Comparison of ENCODE assay signal across 8 cellular contexts in the genomic region with DNA sequence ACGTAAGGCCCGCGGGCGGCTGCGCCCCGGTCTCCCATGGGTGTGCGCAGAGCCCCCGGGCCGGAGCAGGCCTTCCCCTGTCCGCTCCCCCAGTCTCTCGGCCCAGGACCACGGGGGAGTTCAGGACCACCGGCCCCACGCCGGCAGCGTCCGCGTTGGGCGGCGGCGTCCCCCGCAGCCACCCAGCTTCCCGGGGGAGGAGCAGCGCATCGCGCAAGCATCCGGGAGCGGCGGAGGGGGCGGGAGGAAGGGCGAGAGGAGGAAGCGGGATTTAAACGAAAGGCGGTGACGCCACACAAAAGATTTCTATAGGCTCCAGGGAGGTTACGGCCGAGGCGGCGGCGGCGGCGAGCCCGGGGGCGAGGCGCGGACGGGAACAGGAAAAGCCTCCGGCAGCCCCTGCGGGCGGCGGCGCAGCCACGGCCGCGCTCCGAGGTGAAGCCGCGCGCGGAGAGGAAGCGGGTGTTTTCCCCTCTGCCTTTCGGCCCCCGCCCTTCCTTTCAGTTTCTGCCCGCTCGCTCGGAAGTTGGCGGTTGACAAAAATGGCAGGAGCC. TPM values are rescaled to one million over a fixed set of nuclear protein-coding genes. Genes with fewer than 3 reads are reported as not detected.
DNase-seq lines count a peak whose midpoint lies in the region; ATAC-seq and TF ChIP-seq lines count a peak whose summit lies in the region.

A gene (plus strand): TSS at position 298 of the 554 bp plus-strand sequence. CDS start 1,349 bp downstream, outside the sequence.

- H3K36me3 Mint-ChIP-seq in activated T-cell treated with anti-CD3 and anti-CD28 coated beads, Interleukin-2, amount 50 U/mL, for 4 hours (ENCODE audit: insufficient read depth): peaks cover 13% of the 10 kb centered on the region

- peak; percentile 51 for ATAC-seq in GM21717 (IDR thresholded peaks at IDR 0.05; ENCODE audit: unreplicated experiment)
- ATAC-seq in activated T-cell treated with anti-CD3 and anti-CD28 coated beads, Interleukin-2, amount 50 U/mL, for 4 hours: peak; percentile 66 to 80
- peak; percentile 81 for ATAC-seq in esophagus mucosa

- peak; percentile 44 for DNase-seq in DMS153 treated with DMSO at 0.1 percent for 48 hours (lab: John Stamatoyannopoulos, UW; ENCODE audit: unreplicated experiment)
- DNase-seq in KG1 (lab: John Stamatoyannopoulos, UW): peak; percentile 75
- peak; percentile 86 to 96 (median 93) for DNase-seq in Peyer's patch
- peak; percentile 77 for DNase-seq in activated T-cell treated with anti-CD3 and anti-CD28 coated beads, Interleukin-2, amount 50 U/mL, for 4 hours
- DNase-seq in stimulated activated CD8-positive, alpha-beta memory T cell treated with anti-CD3 and anti-CD28 coated beads, Interleukin-7, amount 100 ng/mL, for 24 hours (ENCODE audit: low read depth): peak; percentile 59

- H3K27ac ChIP-seq in Peyer's patch (peak within 1 kb of the TSS; percentile 92 to 99 (median 98)), muscle layer of duodenum (ENCODE audit: low read length) (peak within 1 kb of the TSS; percentile 88)

- peaks cover 6% of the 10 kb centered on the region for H3K9me3 Mint-ChIP-seq in activated T-cell treated with anti-CD3 and anti-CD28 coated beads, Interleukin-2, amount 50 U/mL, for 4 hours

- TF ChIP-seq CTCF in Peyer's patch (IDR thresholded peaks at IDR 0.05): no peak

- H3K4me3 ChIP-seq in Peyer's patch: peak within 1 kb of the TSS; percentile 71 to 95 (median 81)
- H3K4me3 ChIP-seq in muscle layer of duodenum (ENCODE audit: low read depth in 1 of 2, low read length in 2 of 2): peak within 1 kb of the TSS; percentile 76 to 77

- H3K4me1 ChIP-seq in Peyer's patch (peaks cover 0 to 23% (median 7%) of the 10 kb centered on the region in 4 donors), muscle layer of duodenum (ENCODE audit: control insufficient read depth in 1 of 2, insufficient read depth in 2 of 2, low read length in 2 of 2) (peaks cover 1 to 25% of the 10 kb centered on the region in 2 donors)

- peak within 1 kb of the TSS; percentile 94 for H3K4me3 Mint-ChIP-seq in activated T-cell treated with anti-CD3 and anti-CD28 coated beads, Interleukin-2, amount 50 U/mL, for 4 hours

- peaks cover 50% of the 10 kb centered on the region for H3K4me1 Mint-ChIP-seq in activated T-cell treated with anti-CD3 and anti-CD28 coated beads, Interleukin-2, amount 50 U/mL, for 4 hours (ENCODE audit: low read depth)

- H3K9me3 ChIP-seq in Peyer's patch (no peaks in the 10 kb centered on the region), muscle layer of duodenum (ENCODE audit: control insufficient read depth in 1 of 2, low read length in 2 of 2) (no peaks in the 10 kb centered on the region)

- H3K27me3 Mint-ChIP-seq in activated T-cell treated with anti-CD3 and anti-CD28 coated beads, Interleukin-2, amount 50 U/mL, for 4 hours (ENCODE audit: low read depth): no peaks in the 10 kb centered on the region

- TF ChIP-seq POLR2A in Peyer's patch (IDR thresholded peaks at IDR 0.05): peak; percentile 83 to 93

- no peaks in the 10 kb centered on the region for H3K27me3 ChIP-seq in Peyer's patch
- H3K27me3 ChIP-seq in muscle layer of duodenum (ENCODE audit: low read depth, low read length): no peaks in the 10 kb centered on the region

- H3K36me3 ChIP-seq in Peyer's patch: peaks cover 0 to 4% (median 0%) of the 10 kb centered on the region in 3 donors
- H3K36me3 ChIP-seq in muscle layer of duodenum (ENCODE audit: control insufficient read depth in 1 of 2, insufficient read depth in 2 of 2, low read length in 2 of 2): peaks cover 0 to 9% of the 10 kb centered on the region in 2 donors

RNA-seq across cellular contexts. Expression of the gene that starts here (rescaled TPM):
- total RNA-seq in Peyer's patch (10 to 100 TPM; 15.4 to 25.6 (median 19.5) TPM), esophagus mucosa (17.7 TPM)
- total RNA-seq in activated T-cell treated with anti-CD3 and anti-CD28 coated beads, Interleukin-2, amount 50 U/mL, for 4 hours: 10 to 100 TPM; 42.6 to 46.5 (median 45.0) TPM

Comparison
In these comparisons a context has a peak if more than half of its experiments do, and no peak if none do; other contexts are left out.
1. Peak in every context shown above with its lines: DNase-seq, ATAC-seq, H3K4me3 ChIP-seq and H3K27ac ChIP-seq.